8 cellular contexts compared by ENCODE assay signal in genomic region chr6:128882991-128883571, GRCh38. TPM values are rescaled to one million over a fixed set of nuclear protein-coding genes. Genes with fewer than 3 reads are reported as not detected.
DNase-seq lines count a peak whose midpoint lies in the region; ATAC-seq and TF ChIP-seq lines count a peak whose summit lies in the region.

Gene LAMA2 (plus strand): TSS chr6:128883138. CDS start chr6:128883246, 108 bp downstream.

- no peaks in the 10 kb centered on the region for H3K36me3 Mint-ChIP-seq in MCF 10A (ENCODE audit: insufficient read depth, unreplicated experiment)

- H3K4me1 Mint-ChIP-seq in MCF 10A (ENCODE audit: insufficient read depth, unreplicated experiment): no peaks in the 10 kb centered on the region

- DNase-seq in breast epithelium (ENCODE audit: low spot score in 2 of 2): peak; percentile 49 to 56
- no peak for DNase-seq in MCF 10A (ENCODE audit: unreplicated experiment)
- peak; percentile 15 for DNase-seq in cerebellum (ENCODE audit: low spot score)
- peak; percentile 95 for DNase-seq in islet precursor cell
- no peak for DNase-seq in NCI-H2107 treated with DMSO at 0.1 percent for 48 hours (lab: John Stamatoyannopoulos, UW; ENCODE audit: unreplicated experiment)
- DNase-seq in NCI-H1694 (lab: John Stamatoyannopoulos, UW): no peak

- no peak within 1 kb of the TSS for H3K4me3 Mint-ChIP-seq in MCF 10A (ENCODE audit: unreplicated experiment)

- peaks cover 3% of the 10 kb centered on the region for H3K36me3 ChIP-seq in breast epithelium

- no peak for TF ChIP-seq CTCF in breast epithelium (IDR thresholded peaks at IDR 0.05)
- no peak for TF ChIP-seq CTCF in MCF 10A (IDR thresholded peaks at IDR 0.05; ENCODE audit: unreplicated experiment)

- BruUV-seq in MCF 10A (replicated peaks; lab: Mats Ljungman, UMichigan): no TSS peak

- POLR2A ChIA-PET in MCF 10A (lab: Yijun Ruan, JAX): no interaction called here

- ATAC-seq in HG03439 (IDR thresholded peaks at IDR 0.05; ENCODE audit: unreplicated experiment): no peak

- no peaks in the 10 kb centered on the region for H3K4me1 ChIP-seq in breast epithelium

- H3K27ac ChIP-seq in breast epithelium: peak within 1 kb of the TSS; percentile 46 to 87
- peak within 1 kb of the TSS in 15 of 21 experiments; percentile 7 to 77 (median 52) for H3K27ac ChIP-seq in skin epidermis

- intact Hi-C loops in breast epithelium (cut with DNase I; ENCODE audit: low total_unique reads): loop anchor here (10.0 kb wide), 1 partner anchor 148 kb away; no protein-coding TSS in a partner anchor
- intact Hi-C loops in MCF 10A (cut with micrococcal nuclease): no loop called here

- no peaks in the 10 kb centered on the region for H3K27me3 ChIP-seq in breast epithelium

- peak; percentile 33 for TF ChIP-seq POLR2A in breast epithelium (IDR thresholded peaks at IDR 0.05)

- no peaks in the 10 kb centered on the region for H3K9me3 Mint-ChIP-seq in MCF 10A (ENCODE audit: unreplicated experiment)

- no peak within 1 kb of the TSS for H3K27ac Mint-ChIP-seq in MCF 10A (ENCODE audit: low read depth, unreplicated experiment)

- H3K4me3 ChIP-seq in breast epithelium: peak within 1 kb of the TSS; percentile 53 to 84 (median 57)
- H3K4me3 ChIP-seq in skin epidermis: peak within 1 kb of the TSS; percentile 10 to 40 (median 32)

- CTCF ChIA-PET in MCF 10A (lab: Yijun Ruan, JAX): no interaction called here

- peaks cover 70% of the 10 kb centered on the region for H3K27me3 Mint-ChIP-seq in MCF 10A (ENCODE audit: insufficient read depth, unreplicated experiment)

- no peaks in the 10 kb centered on the region for H3K9me3 ChIP-seq in breast epithelium

RNA-seq across cellular contexts. Expression of gene LAMA2, which starts in this region (rescaled TPM):
- total RNA-seq in breast epithelium (100 to 1,000 TPM; 116 to 293 (median 118) TPM), MCF 10A (2022) (2.2 and 3.9 TPM in 2 replicates), cerebellum (30.8 TPM)

Comparison
In these comparisons a context has a peak if more than half of its experiments do, and no peak if none do; other contexts are left out.
1. DNase-seq: peak in breast epithelium (2 of 2), cerebellum (single experiment) and islet precursor cell (single experiment); none in MCF 10A (single experiment), NCI-H2107 treated with DMSO at 0.1 percent for 48 hours (single experiment) and NCI-H1694 (single experiment).